ENCODE assay signal across 8 cellular contexts in genomic region chr19:47257411-47258169, GRCh38. TPM values are rescaled to one million over a fixed set of nuclear protein-coding genes. Genes with fewer than 3 reads are reported as not detected.
A peak's percentile ranks its signal among the peaks of the same experiment; 100 is the strongest.
DNase-seq lines count a peak whose midpoint lies in the region; ATAC-seq, FAIRE-seq and TF ChIP-seq lines count a peak whose summit lies in the region.

No MANE protein-coding gene starts in this region.

- TF ChIP-seq RAD21 in A549 (conservative IDR thresholded peaks at IDR 0.05 in 1 of 2, IDR thresholded peaks at IDR 0.05 in 1 of 2), result no peak

- peak overlapping the region; percentile 91 for H3K4me2 ChIP-seq in A549

- WGBS in A549 (ENCODE audit: missing lambda C conversion rate), result 3% methylated on average over 27 of the region's 29 CpGs
- WGBS in testis, 2 donors, result 1 to 4% methylated on average over 20 to 29 of the region's 29 CpGs

- FAIRE-seq in A549 (lab: Jason Lieb, UNC), result no peak

- H3K4me3 Mint-ChIP-seq in HFFc6, result peak overlapping the region; percentile 92

- H3K36me3 ChIP-seq in kidney epithelial cell (ENCODE audit: control insufficient read depth, insufficient read depth, low read length) (peaks cover 3% of the 10 kb centered on the region), testis (ENCODE audit: low read depth, missing control alignments) (no peaks in the 10 kb centered on the region)

- no peaks in the 10 kb centered on the region; the same call in none of the 2 replicates for H3K27me3 Mint-ChIP-seq in HFFc6 (ENCODE audit: insufficient read depth)

- H3K9me3 ChIP-seq in A549 (no peaks in the 10 kb centered on the region), testis (no peaks in the 10 kb centered on the region)

- H3K27ac Mint-ChIP-seq in HFFc6, result peak overlapping the region; percentile 92

- no peaks in the 10 kb centered on the region for H3K27me3 ChIP-seq in kidney epithelial cell (ENCODE audit: control insufficient read depth, insufficient read depth, low read length)
- no peaks in the 10 kb centered on the region for H3K27me3 ChIP-seq in testis

- no peak for TF ChIP-seq EP300 in A549 (IDR thresholded peaks at IDR 0.05)

- H3K27ac ChIP-seq in A549, result peak overlapping the region; percentile 76 to 91
- H3K27ac ChIP-seq in angular gyrus (ENCODE audit: low read depth, low read length), result peak overlapping the region; percentile 83
- H3K27ac ChIP-seq in testis, result peak overlapping the region; percentile 87 to 97

- H3K4me1 ChIP-seq in A549 (peaks cover 30% of the 10 kb centered on the region), testis (peaks cover 17% of the 10 kb centered on the region)

- peaks cover 35% of the 10 kb centered on the region for H3K36me3 Mint-ChIP-seq in HFFc6 (ENCODE audit: low read depth)

- DNase-seq in A549 (ENCODE audit: low read depth in 1 of 2, low spot score in 1 of 2), result no peak
- DNase-seq in HFFc6, result no peak
- no peak for DNase-seq in kidney epithelial cell (ENCODE audit: low read depth)
- no peak for DNase-seq in testis
- no peak for DNase-seq in stimulated activated CD4-positive, alpha-beta T cell treated with anti-CD3 and anti-CD28 coated beads, Interleukin-4, amount 100 ng/mL, for 1 hour
- DNase-seq in NAMALWA (ENCODE audit: low spot score), result no peak

- TF ChIP-seq POLR2A in A549 (IDR thresholded peaks at IDR 0.05; ENCODE audit: low read length) (peak; percentile 43), testis (IDR thresholded peaks at IDR 0.05) (peak; percentile 30)

- no peaks in the 10 kb centered on the region for H3K9me3 Mint-ChIP-seq in HFFc6

- no peak for TF ChIP-seq CTCF in A549 (IDR thresholded peaks at IDR 0.05)
- TF ChIP-seq CTCF in HFFc6 (IDR thresholded peaks at IDR 0.05), result no peak
- TF ChIP-seq CTCF in kidney epithelial cell (IDR thresholded peaks at IDR 0.05; ENCODE audit: insufficient read depth, low read length, poor library complexity, severe bottlenecking), result no peak
- no peak for TF ChIP-seq CTCF in testis (IDR thresholded peaks at IDR 0.05)

- CTCF ChIA-PET in A549 (lab: Yijun Ruan, JAX), result interaction anchor here (1.0 to 16.0 kb wide), 6 partner anchors 9 to 40 kb away, joined by 3 to 893 read pairs (median 6); no protein-coding TSS in a partner anchor

- POLR2A ChIA-PET in A549 (lab: Yijun Ruan, JAX), result interaction anchor here (0.6 to 5.8 kb wide), 10 partner anchors 8 to 456 kb away, joined by 3 to 77 read pairs (median 11); partner anchors contain the start of genes DHX34, EHD2, INAFM1 and ZC3H4

- intact Hi-C loops in testis (cut with DNase I; ENCODE audit: low total_unique reads), result no loop called here

- peak overlapping the region; percentile 61 for H3K4me3 ChIP-seq in A549
- H3K4me3 ChIP-seq in kidney epithelial cell (ENCODE audit: low read depth, low read length), result peak overlapping the region; percentile 46
- H3K4me3 ChIP-seq in testis, result peak overlapping the region; percentile 53 to 70

- ATAC-seq in A549 (peak; percentile 23 to 65; a peak in 5 of 6 replicates), HG02642 (IDR thresholded peaks at IDR 0.05; ENCODE audit: poor library complexity, unreplicated experiment) (no peak)

- peaks cover 53% of the 10 kb centered on the region for H3K4me1 Mint-ChIP-seq in HFFc6 (ENCODE audit: low read depth)

TF ChIP-seq in A549, 52 proteins besides CTCF, POLR2A, EP300 and RAD21:
- TF ChIP-seq GATA3 (IDR thresholded peaks at IDR 0.05; ENCODE audit: borderline replicate concordance) (no peak), MAX (IDR thresholded peaks at IDR 0.05) (peak; percentile 41; the same call in 1 of the 2 replicates), HOXA7 (CRISPR knock-in tag; IDR thresholded peaks at IDR 0.05) (0 out of 2 replicates have a peak, but pooled peaks have one; percentile 50), RFX5 (IDR thresholded peaks at IDR 0.05) (no peak)

RNA-seq across cellular contexts. Expression of gene CCDC9, which starts 1.3 kb away (rescaled TPM):
- polyA plus RNA-seq in A549 (2011; rRNA removed), result 6.5 and 9.4 TPM in 2 replicates
- 8.2 and 9.1 TPM in 2 replicates for polyA plus RNA-seq in A549 (2012; cell fraction: cytosol; rRNA removed)
- polyA plus RNA-seq in A549 (2012; cell fraction: nucleus; rRNA removed), result 20.7 and 30.6 TPM in 2 replicates
- polyA plus RNA-seq in A549 (2017; fragmentation: RNase III; extraction: RNeasy Plus Mini Kit Qiagen cat#74134 plus additional on column Dnase treatment), result 22.2 to 25.7 TPM (median 24.6 TPM) in 3 replicates
- 1.7 and 6.1 TPM in 2 replicates for polyA minus RNA-seq in A549 (2011; rRNA and poly(A)+ RNA removed)
- total RNA-seq in HFFc6 (2021; fragmentation: NEBNext Ultra II Directional; extraction: Animal tissue kit (Norgen Biotek cat#: 25700)), result 10 to 100 TPM; 20.6 to 30.6 (median 23.8) TPM
- total RNA-seq in kidney epithelial cell, result 13.8 and 16.5 TPM in 2 replicates
- total RNA-seq in testis, result 10 to 100 TPM; 61.0 to 65.0 TPM
- polyA plus RNA-seq in testis (ENCODE audit: insufficient read depth, low read depth, low replicate concordance), result 50.9 TPM

RNA-seq across cellular contexts. Expression of gene INAFM1, which starts 17.1 kb away (rescaled TPM):
- polyA plus RNA-seq in A549 (2011; rRNA removed) (1.5 and 1.6 TPM in 2 replicates), A549 (2017; fragmentation: RNase III; extraction: RNeasy Plus Mini Kit Qiagen cat#74134 plus additional on column Dnase treatment) (4.6 to 5.7 TPM (median 5.5 TPM) in 3 replicates), testis (ENCODE audit: insufficient read depth, low read depth, low replicate concordance) (9.0 TPM)
- 4.2 and 5.9 TPM in 2 replicates for polyA plus RNA-seq in A549 (2012; cell fraction: cytosol; rRNA removed)
- polyA plus RNA-seq in A549 (2012; cell fraction: nucleus; rRNA removed), result 19.1 and 20.8 TPM in 2 replicates
- 0.21 and 2.1 TPM in 2 replicates for polyA minus RNA-seq in A549 (2011; rRNA and poly(A)+ RNA removed)
- total RNA-seq in HFFc6 (2021; fragmentation: NEBNext Ultra II Directional; extraction: Animal tissue kit (Norgen Biotek cat#: 25700)), result 10 to 100 TPM; 12.0 to 16.2 (median 14.0) TPM
- total RNA-seq in kidney epithelial cell (2.2 and 3.9 TPM in 2 replicates), testis (10 to 100 TPM; 20.8 to 29.5 TPM)

RNA-seq across cellular contexts. Expression of gene BBC3, which starts 26.6 kb away (rescaled TPM):
- polyA plus RNA-seq in A549 (2011; rRNA removed) (3.6 and 6.0 TPM in 2 replicates), A549 (2017; fragmentation: RNase III; extraction: RNeasy Plus Mini Kit Qiagen cat#74134 plus additional on column Dnase treatment) (8.9 to 9.4 TPM (median 8.9 TPM) in 3 replicates), testis (ENCODE audit: insufficient read depth, low read depth, low replicate concordance) (3.3 TPM)
- 8.9 and 15.7 TPM in 2 replicates for polyA plus RNA-seq in A549 (2012; cell fraction: cytosol; rRNA removed)
- 21.8 and 21.9 TPM in 2 replicates for polyA plus RNA-seq in A549 (2012; cell fraction: nucleus; rRNA removed)
- 3.2 and 5.3 TPM in 2 replicates for polyA minus RNA-seq in A549 (2011; rRNA and poly(A)+ RNA removed)
- total RNA-seq in HFFc6 (2021; fragmentation: NEBNext Ultra II Directional; extraction: Animal tissue kit (Norgen Biotek cat#: 25700)), result 10 to 100 TPM in 2 of 6 experiments, 1 to 10 TPM in 4; 8.6 to 10.9 (median 9.6) TPM
- total RNA-seq in kidney epithelial cell (46.8 and 64.7 TPM in 2 replicates), testis (10 to 100 TPM; 10.0 to 10.2 TPM)

RNA-seq across cellular contexts. Expression of gene C5AR1, which starts 52.1 kb away (rescaled TPM):
- 3.4 and 3.5 TPM in 2 replicates for polyA plus RNA-seq in A549 (2011; rRNA removed)
- polyA plus RNA-seq in A549 (2012; cell fraction: cytosol; rRNA removed), result 1.9 and 2.5 TPM in 2 replicates
- polyA plus RNA-seq in A549 (2012; cell fraction: nucleus; rRNA removed), result 15.1 and 15.4 TPM in 2 replicates
- 1.4 to 1.6 TPM (median 1.5 TPM) in 3 replicates for polyA plus RNA-seq in A549 (2017; fragmentation: RNase III; extraction: RNeasy Plus Mini Kit Qiagen cat#74134 plus additional on column Dnase treatment)
- 1.4 and 2.1 TPM in 2 replicates for polyA minus RNA-seq in A549 (2011; rRNA and poly(A)+ RNA removed)
- total RNA-seq in HFFc6 (2021; fragmentation: NEBNext Ultra II Directional; extraction: Animal tissue kit (Norgen Biotek cat#: 25700)), result under 1 TPM; 0.24 to 0.95 (median 0.35) TPM
- not detected in 2 replicates for total RNA-seq in kidney epithelial cell
- total RNA-seq in testis, result 1 to 10 TPM; 3.9 to 6.1 TPM
- polyA plus RNA-seq in testis (ENCODE audit: insufficient read depth, low read depth, low replicate concordance), result 3.5 TPM
